In the genomic region with DNA sequence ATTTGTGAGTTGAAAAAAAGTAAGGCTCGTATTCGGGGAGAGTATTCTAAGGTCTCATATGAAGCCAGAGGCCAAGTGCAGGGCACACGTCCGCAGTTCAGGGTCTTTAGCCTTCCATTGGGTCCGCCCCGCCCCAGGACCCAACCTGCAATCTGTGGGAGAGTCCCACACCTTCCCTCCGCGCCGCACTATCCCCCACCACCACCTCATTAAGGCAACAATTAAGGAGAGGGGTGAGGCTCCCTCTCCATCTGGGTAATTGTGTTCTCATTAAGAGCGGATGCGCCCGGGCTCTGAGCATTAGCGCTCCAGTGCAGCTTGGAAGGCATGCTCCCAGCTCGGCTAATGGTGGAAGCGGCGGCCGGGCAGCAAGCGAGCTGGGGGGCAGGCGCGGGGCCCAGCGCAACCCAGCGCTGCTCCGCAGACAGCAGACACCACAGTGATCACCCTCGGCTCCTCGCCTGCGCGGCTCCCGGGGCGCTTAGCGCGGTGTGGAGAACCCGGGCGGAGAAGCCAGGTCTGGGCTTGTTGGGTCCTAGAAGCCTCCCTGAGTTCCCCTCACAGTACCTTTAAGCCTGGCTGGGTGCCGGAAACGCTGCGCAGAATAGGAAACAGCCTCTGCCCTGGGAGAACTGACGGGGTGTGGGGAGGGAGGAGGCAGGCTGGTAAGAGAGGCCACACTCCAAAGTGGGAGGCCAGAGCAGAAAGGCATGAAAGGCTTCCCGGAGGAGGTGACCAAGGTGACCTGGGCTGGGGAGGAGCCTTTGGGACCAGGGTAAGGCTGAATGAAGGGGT, we compare ENCODE assay signal across 25 cellular contexts. TPM values are rescaled to one million over a fixed set of nuclear protein-coding genes. Genes with fewer than 3 reads are reported as not detected.
DNase-seq lines count a peak whose midpoint lies in the region; ATAC-seq, FAIRE-seq and TF ChIP-seq lines count a peak whose summit lies in the region.
"Had no signal": no experiment of that assay in that cellular context is flagged by ENCODE, and none has a peak within 500 bp of the region (broad histone marks: within the 10 kb centered on the region; RNA-seq: fewer than 3 reads in every experiment).

No MANE protein-coding gene starts in this region.

- no peak for TF ChIP-seq EP300 in K562 (IDR thresholded peaks at IDR 0.05; ENCODE audit: low read length)

- intact Hi-C loops in K562 (cut with micrococcal nuclease) = no loop called here

- TF ChIP-seq RAD21 in K562 (CRISPR knock-in tag; conservative IDR thresholded peaks at IDR 0.05 in 1 of 2, IDR thresholded peaks at IDR 0.05 in 1 of 2) = no peak

- no peak overlapping the region for H3K4me2 ChIP-seq in K562 (ENCODE audit: insufficient read depth, low read length)

- POLR2A ChIA-PET in activated naive CD8-positive, alpha-beta T cell treated with anti-CD3 and anti-CD28 coated beads, Interleukin-2, amount 10 ng/mL, durations not matched to agents 7 days and 5 days (lab: Charles Lee) = no interaction called here
- POLR2A ChIA-PET in K562 (lab: Yijun Ruan, JAX) = no interaction called here

- no peaks in the 10 kb centered on the region for H3K9me1 ChIP-seq in K562 (ENCODE audit: control insufficient read depth, insufficient read depth, low read length)

- in situ Hi-C loops in K562 (cut with MboI) = no loop called here

- H4K20me1 ChIP-seq in K562 (replicated peaks; ENCODE audit: control insufficient read depth, insufficient read depth, low read length) = no peaks in the 10 kb centered on the region

- no TSS peak for BruUV-seq in K562 (replicated peaks; lab: Mats Ljungman, UMichigan)

- no peak for FAIRE-seq in K562 (lab: Jason Lieb, UNC)
- FAIRE-seq: endothelial cell of umbilical vein, TTC549 had no signal

- TF ChIP-seq POLR2A in K562 (conservative IDR thresholded peaks at IDR 0.05) = no peak

- H2AFZ ChIP-seq in K562 (ENCODE audit: low read depth, low read length) = no peak overlapping the region

- H3K4me1 ChIP-seq in K562 (replicated peaks in 1 of 2; ENCODE audit: control insufficient read depth in 2 of 2, insufficient read depth in 2 of 2, low read length in 2 of 2) (no peaks in the 10 kb centered on the region), iPS-20b (ENCODE audit: insufficient read depth, low read length) (peaks cover 14% of the 10 kb centered on the region)
- H3K4me1 ChIP-seq: colonic mucosa had no signal

- H3K9me3 ChIP-seq in K562 (replicated peaks; ENCODE audit: control insufficient read depth, insufficient read depth, low read depth, low read length) (no peaks in the 10 kb centered on the region), iPS-20b (ENCODE audit: insufficient read depth, low read depth, low read length) (no peaks in the 10 kb centered on the region; the same call in none of the 2 replicates)
- H3K9me3 ChIP-seq: colonic mucosa, testis had no signal

- H3K27ac Mint-ChIP-seq in activated naive CD8-positive, alpha-beta T cell treated with anti-CD3 and anti-CD28 coated beads, Interleukin-2, amount 10 ng/mL, durations not matched to agents 7 days and 5 days = peak overlapping the region; percentile 64
- no peak overlapping the region for H3K27ac Mint-ChIP-seq in activated naive CD8-positive, alpha-beta T cell treated with anti-CD3 and anti-CD28 coated beads, Interleukin-2, amount 50 U/mL, for 24 hours
- no peak overlapping the region for H3K27ac Mint-ChIP-seq in natural killer cell treated with Interleukin-12 subunit alpha and Interleukin-12 subunit beta and Interleukin-15 and Interleukin-18, amount 100 ng/mL, for 72 hours
- H3K27ac Mint-ChIP-seq: activated CD4-positive, alpha-beta T cell treated with anti-CD3 and anti-CD28 coated beads for 36 hours; nephron; progenitor cell of endocrine pancreas; stimulated activated naive B cell treated with anti-CD40 and anti-IgM and Interleukin-4, amounts not matched to agents 10 μg/mL and 1 μg/mL and 100 μg/mL, for 72 hours had no signal

- no peaks in the 10 kb centered on the region for H3K4me1 Mint-ChIP-seq in activated naive CD8-positive, alpha-beta T cell treated with anti-CD3 and anti-CD28 coated beads, Interleukin-2, amount 10 ng/mL, durations not matched to agents 7 days and 5 days
- no peaks in the 10 kb centered on the region for H3K4me1 Mint-ChIP-seq in activated naive CD8-positive, alpha-beta T cell treated with anti-CD3 and anti-CD28 coated beads, Interleukin-2, amount 50 U/mL, for 24 hours
- H3K4me1 Mint-ChIP-seq in natural killer cell treated with Interleukin-12 subunit alpha and Interleukin-12 subunit beta and Interleukin-15 and Interleukin-18, amount 100 ng/mL, for 72 hours (ENCODE audit: low read depth in 2 of 2) = no peaks in the 10 kb centered on the region
- H3K4me1 Mint-ChIP-seq: nephron had no signal

- peaks cover 24 to 60% of the 10 kb centered on the region in 2 experiments; a peak in 4 of 5 replicates for H3K27me3 ChIP-seq in K562 (ENCODE audit: control insufficient read depth in 2 of 2, insufficient read depth in 2 of 2, low read length in 2 of 2)
- H3K27me3 ChIP-seq in iPS-20b (ENCODE audit: insufficient read depth, low read length) = peaks cover 95% of the 10 kb centered on the region
- H3K27me3 ChIP-seq: testis had no signal

- no peaks in the 10 kb centered on the region for H3K9me3 Mint-ChIP-seq in activated naive CD8-positive, alpha-beta T cell treated with anti-CD3 and anti-CD28 coated beads, Interleukin-2, amount 10 ng/mL, durations not matched to agents 7 days and 5 days
- H3K9me3 Mint-ChIP-seq in activated naive CD8-positive, alpha-beta T cell treated with anti-CD3 and anti-CD28 coated beads, Interleukin-2, amount 50 U/mL, for 24 hours = no peaks in the 10 kb centered on the region
- H3K9me3 Mint-ChIP-seq in natural killer cell treated with Interleukin-12 subunit alpha and Interleukin-12 subunit beta and Interleukin-15 and Interleukin-18, amount 100 ng/mL, for 72 hours = peaks cover 3% of the 10 kb centered on the region
- H3K9me3 Mint-ChIP-seq: nephron; stimulated activated naive B cell treated with anti-CD40 and anti-IgM and Interleukin-4, amounts not matched to agents 10 μg/mL and 1 μg/mL and 100 μg/mL, for 72 hours; T-cell had no signal

- H3K9ac ChIP-seq in K562 (ENCODE audit: insufficient read depth in 1 of 2, low read depth in 2 of 2, low read length in 2 of 2) (no peak overlapping the region), iPS-20b (ENCODE audit: low read depth, low read length) (no peak overlapping the region)
- H3K9ac ChIP-seq: BLaER1 treated with 17β-estradiol and CSF1 and Interleukin-3, amounts not matched to agents 10 nM and 100 nM had no signal

- CTCF ChIA-PET in K562 (lab: Yijun Ruan, JAX; ENCODE audit: low intra/inter-chr PET ratio) = no interaction called here

- no peaks in the 10 kb centered on the region for H3K36me3 Mint-ChIP-seq in activated naive CD8-positive, alpha-beta T cell treated with anti-CD3 and anti-CD28 coated beads, Interleukin-2, amount 10 ng/mL, durations not matched to agents 7 days and 5 days
- no peaks in the 10 kb centered on the region for H3K36me3 Mint-ChIP-seq in activated naive CD8-positive, alpha-beta T cell treated with anti-CD3 and anti-CD28 coated beads, Interleukin-2, amount 50 U/mL, for 24 hours (ENCODE audit: low read depth)
- no peaks in the 10 kb centered on the region for H3K36me3 Mint-ChIP-seq in natural killer cell treated with Interleukin-12 subunit alpha and Interleukin-12 subunit beta and Interleukin-15 and Interleukin-18, amount 100 ng/mL, for 72 hours
- H3K36me3 Mint-ChIP-seq: stimulated activated naive B cell treated with anti-CD40 and anti-IgM and Interleukin-4, amounts not matched to agents 10 μg/mL and 1 μg/mL and 100 μg/mL, for 72 hours; T-cell had no signal

- H3K4me3 ChIP-seq in K562 (no peak overlapping the region), iPS-20b (ENCODE audit: low read length) (peak overlapping the region; percentile 59)
- H3K4me3 ChIP-seq: BLaER1 treated with 17β-estradiol and CSF1 and Interleukin-3, amounts not matched to agents 10 nM and 100 nM; colonic mucosa; testis had no signal

- no peak for TF ChIP-seq CTCF in K562 (IDR thresholded peaks at IDR 0.05 in 2 of 3, conservative IDR thresholded peaks at IDR 0.05 in 1 of 3; ENCODE audit: insufficient read depth in 2 of 3, low read depth in 1 of 3, low read length in 3 of 3)

- no peak for DNase-seq in activated naive CD8-positive, alpha-beta T cell treated with anti-CD3 and anti-CD28 coated beads, Interleukin-2, amount 10 ng/mL, durations not matched to agents 7 days and 5 days
- DNase-seq in activated naive CD8-positive, alpha-beta T cell treated with anti-CD3 and anti-CD28 coated beads, Interleukin-2, amount 50 U/mL, for 24 hours = no peak
- no peak for DNase-seq in K562 (ENCODE audit: extremely low read depth in 1 of 4, low spot score in 3 of 4)
- no peak for DNase-seq in NCI-H345 (lab: John Stamatoyannopoulos, UW)
- DNase-seq in natural killer cell treated with Interleukin-12 subunit alpha and Interleukin-12 subunit beta and Interleukin-15 and Interleukin-18, amount 100 ng/mL, for 72 hours (ENCODE audit: low spot score) = no peak
- DNase-seq in NK-92 (lab: John Stamatoyannopoulos, UW; ENCODE audit: unreplicated experiment) = no peak
- DNase-seq: activated CD4-positive, alpha-beta T cell treated with anti-CD3 and anti-CD28 coated beads for 36 hours; Calu3; colonic mucosa; GDM1; left cardiac atrium; NCI-H1930; NCI-H446 treated with DMSO at 0.1 percent for 48 hours; PC-3; SHP77 treated with DMSO at 0.1 percent for 48 hours; stimulated activated naive B cell treated with anti-CD40 and anti-IgM and Interleukin-4, amounts not matched to agents 10 μg/mL and 1 μg/mL and 100 μg/mL, for 72 hours; T-cell; testis had no signal

- no peaks in the 10 kb centered on the region for H3K79me2 ChIP-seq in K562 (ENCODE audit: control insufficient read depth, insufficient read depth, low read length)

- H3K36me3 ChIP-seq in K562 (ENCODE audit: control insufficient read depth, insufficient read depth, low read length) (no peaks in the 10 kb centered on the region), iPS-20b (ENCODE audit: insufficient read depth, low read depth, low read length) (no peaks in the 10 kb centered on the region)
- H3K36me3 ChIP-seq: BLaER1 treated with 17β-estradiol and CSF1 and Interleukin-3, amounts not matched to agents 10 nM and 100 nM; colonic mucosa had no signal

- ATAC-seq in activated naive CD8-positive, alpha-beta T cell treated with anti-CD3 and anti-CD28 coated beads, Interleukin-2, amount 10 ng/mL, durations not matched to agents 7 days and 5 days (ENCODE audit: low read depth) = no peak
- no peak for ATAC-seq in activated naive CD8-positive, alpha-beta T cell treated with anti-CD3 and anti-CD28 coated beads, Interleukin-2, amount 50 U/mL, for 24 hours
- ATAC-seq in K562 (no peak), GM19328 (IDR thresholded peaks at IDR 0.05; ENCODE audit: unreplicated experiment) (no peak)
- no peak for ATAC-seq in natural killer cell treated with Interleukin-12 subunit alpha and Interleukin-12 subunit beta and Interleukin-15 and Interleukin-18, amount 100 ng/mL, for 72 hours
- ATAC-seq: activated CD4-positive, alpha-beta T cell treated with anti-CD3 and anti-CD28 coated beads for 36 hours; left cardiac atrium; PC-3; stimulated activated naive B cell treated with anti-CD40 and anti-IgM and Interleukin-4, amounts not matched to agents 10 μg/mL and 1 μg/mL and 100 μg/mL, for 72 hours; T-cell had no signal

- H3K4me3 Mint-ChIP-seq in activated naive CD8-positive, alpha-beta T cell treated with anti-CD3 and anti-CD28 coated beads, Interleukin-2, amount 10 ng/mL, durations not matched to agents 7 days and 5 days = no peak overlapping the region
- H3K4me3 Mint-ChIP-seq in activated naive CD8-positive, alpha-beta T cell treated with anti-CD3 and anti-CD28 coated beads, Interleukin-2, amount 50 U/mL, for 24 hours = no peak overlapping the region
- no peak overlapping the region for H3K4me3 Mint-ChIP-seq in natural killer cell treated with Interleukin-12 subunit alpha and Interleukin-12 subunit beta and Interleukin-15 and Interleukin-18, amount 100 ng/mL, for 72 hours
- H3K4me3 Mint-ChIP-seq: activated CD4-positive, alpha-beta T cell treated with anti-CD3 and anti-CD28 coated beads for 36 hours; nephron; stimulated activated naive B cell treated with anti-CD40 and anti-IgM and Interleukin-4, amounts not matched to agents 10 μg/mL and 1 μg/mL and 100 μg/mL, for 72 hours had no signal

- H3K27me3 Mint-ChIP-seq in activated naive CD8-positive, alpha-beta T cell treated with anti-CD3 and anti-CD28 coated beads, Interleukin-2, amount 10 ng/mL, durations not matched to agents 7 days and 5 days = peaks cover 61% of the 10 kb centered on the region
- peaks cover 71% of the 10 kb centered on the region for H3K27me3 Mint-ChIP-seq in activated naive CD8-positive, alpha-beta T cell treated with anti-CD3 and anti-CD28 coated beads, Interleukin-2, amount 50 U/mL, for 24 hours
- H3K27me3 Mint-ChIP-seq in natural killer cell treated with Interleukin-12 subunit alpha and Interleukin-12 subunit beta and Interleukin-15 and Interleukin-18, amount 100 ng/mL, for 72 hours = peaks cover 54 to 55% of the 10 kb centered on the region in 2 donors

- H3K27ac ChIP-seq in K562 (ENCODE audit: extremely low read depth, low read depth, low read length) (no peak overlapping the region), iPS-20b (ENCODE audit: low read length) (no peak overlapping the region)
- H3K27ac ChIP-seq: BLaER1 treated with 17β-estradiol and CSF1 and Interleukin-3, amounts not matched to agents 10 nM and 100 nM; colonic mucosa; testis had no signal

- WGBS in K562 (ENCODE audit: insufficient coverage, low coverage, missing lambda C conversion rate) = under 1% methylated on average over 34 of the region's 38 CpGs

RNA-seq across cellular contexts. Expression of a gene that starts 6.5 kb away (rescaled TPM):
- total RNA-seq in activated naive CD8-positive, alpha-beta T cell treated with anti-CD3 and anti-CD28 coated beads, Interleukin-2, amount 10 ng/mL, durations not matched to agents 7 days and 5 days = not detected
- not detected in 2 replicates for total RNA-seq in K562 (2011; cell fraction: chromatin; rRNA removed; ENCODE audit: low replicate concordance)
- total RNA-seq in K562 (2011; cell fraction: nucleolus; rRNA removed) = not detected in 2 replicates
- total RNA-seq in K562 (2011; cell fraction: nucleoplasm; rRNA removed) = not detected in 2 replicates
- total RNA-seq in K562 (2014; rRNA removed) (not detected in 2 replicates), K562 (2014; rRNA removed; fragmentation: Illumina TruSeq; extraction: Trizol) (not detected in 2 replicates), K562 (2015; rRNA removed; fragmentation: Illumina TruSeq; extraction: Trizol) (not detected in 2 replicates), K562 (2021) (not detected in 2 replicates)
- polyA plus RNA-seq in K562 (2011; rRNA removed) (not detected in 2 replicates), K562 (2014; fragmentation: Illumina TruSeq; extraction: Trizol) (not detected in 2 replicates), K562 (2014; fragmentation: Nextera tagmentation; extraction: Ambion mirVana) (not detected), K562 (2014; rRNA removed) (not detected in 2 replicates)
- not detected in 2 replicates for polyA plus RNA-seq in K562 (2011; cell fraction: cytosol; rRNA removed)
- not detected in 2 replicates for polyA plus RNA-seq in K562 (2011; cell fraction: nucleus; rRNA removed)
- 0.05 and 0.12 TPM in 2 replicates for polyA plus RNA-seq in K562 (2012)
- not detected in 2 replicates for polyA minus RNA-seq in K562 (2011; rRNA and poly(A)+ RNA removed)
- polyA minus RNA-seq in K562 (2011; cell fraction: cytosol; rRNA and poly(A)+ RNA removed) = not detected in 2 replicates
- not detected in 2 replicates for polyA minus RNA-seq in K562 (2011; cell fraction: nucleus; rRNA and poly(A)+ RNA removed)
- total RNA-seq in natural killer cell treated with Interleukin-12 subunit alpha and Interleukin-12 subunit beta and Interleukin-15 and Interleukin-18, amount 100 ng/mL, for 72 hours = not detected
- total RNA-seq: activated CD4-positive, alpha-beta T cell treated with anti-CD3 and anti-CD28 coated beads for 36 hours; Calu3; endothelial cell of umbilical vein; T-cell had no signal
- polyA plus RNA-seq: endothelial cell of umbilical vein had no signal
